In genomic region chr5:21315376-21315775, GRCh38 we compare ENCODE assay signal across 7 cellular contexts.
A peak's percentile ranks its signal among the peaks of the same experiment; 100 is the strongest.
DNase-seq lines count a peak whose midpoint lies in the region; FAIRE-seq and TF ChIP-seq lines count a peak whose summit lies in the region.
"Not testable (repeated sequence)": the region's sequence is repeated elsewhere in the genome, so short reads cannot be mapped to it uniquely, and the experiment has no call there.

No MANE protein-coding gene starts in this region.

- not testable (repeated sequence) for TF ChIP-seq CTCF in astrocyte (IDR thresholded peaks at IDR 0.05; ENCODE audit: insufficient read depth, low read depth, low read length)

- not testable (repeated sequence) for H3K79me2 ChIP-seq in astrocyte (ENCODE audit: insufficient read depth, low read length)

- not testable (repeated sequence) for H4K20me1 ChIP-seq in astrocyte (ENCODE audit: insufficient read depth, low read length)

- H3K36me3 Mint-ChIP-seq in astrocyte (ENCODE audit: low read depth, unreplicated experiment), result not testable (repeated sequence)

- H3K4me1 Mint-ChIP-seq in astrocyte (ENCODE audit: low read depth, unreplicated experiment), result not testable (repeated sequence)

- not testable (repeated sequence) for H3K4me3 Mint-ChIP-seq in astrocyte (ENCODE audit: unreplicated experiment)

- H3K9me3 ChIP-seq in astrocyte (ENCODE audit: insufficient read depth, low read depth, low read length), result not testable (repeated sequence)

- DNase-seq in A172 (ENCODE audit: low spot score), result peak; percentile 35
- peak; percentile 4 for DNase-seq in RPMI7951 (ENCODE audit: low read depth)
- DNase-seq in astrocyte (ENCODE audit: low read depth), result peak; percentile 77
- DNase-seq in astrocyte of the hippocampus (ENCODE audit: low read depth, low spot score), result peak; percentile 5
- peak; percentile 70 for DNase-seq in foreskin melanocyte
- DNase-seq in iris pigment epithelial cell (ENCODE audit: low read depth), result peak; percentile 3
- peak; percentile 72 for DNase-seq in renal cortical epithelial cell (ENCODE audit: low read depth)

- H3K27ac ChIP-seq in astrocyte (ENCODE audit: low read depth, low read length), result not testable (repeated sequence)

- H3K27me3 ChIP-seq in astrocyte (ENCODE audit: insufficient read depth, low read length), result not testable (repeated sequence)

- H3K9me3 Mint-ChIP-seq in astrocyte (ENCODE audit: unreplicated experiment), result not testable (repeated sequence)

- not testable (repeated sequence) for H3K4me3 ChIP-seq in astrocyte (ENCODE audit: insufficient read depth, low read depth, low read length)

- not testable (repeated sequence) for H3K4me2 ChIP-seq in astrocyte (ENCODE audit: low read length)

- H3K4me1 ChIP-seq in astrocyte (ENCODE audit: insufficient read depth, low read length), result not testable (repeated sequence)

- not testable (repeated sequence) for H3K27ac Mint-ChIP-seq in astrocyte (ENCODE audit: unreplicated experiment)

- not testable (repeated sequence) for FAIRE-seq in astrocyte (lab: Jason Lieb, UNC)

- not testable (repeated sequence) for H2AFZ ChIP-seq in astrocyte (ENCODE audit: low read depth, low read length)

- not testable (repeated sequence) for H3K9ac ChIP-seq in astrocyte (ENCODE audit: low read length)

- not testable (repeated sequence) for H3K36me3 ChIP-seq in astrocyte (ENCODE audit: insufficient read depth, low read length)

- H3K27me3 Mint-ChIP-seq in astrocyte (ENCODE audit: low read depth, unreplicated experiment), result not testable (repeated sequence)

Comparison
In these comparisons a context has a peak if more than half of its experiments do, and no peak if none do; other contexts are left out.
1. DNase-seq: peak in every context shown above with its lines; median percentile 77 in astrocyte; 72 in renal cortical epithelial cell; 70 in foreskin melanocyte; 35 in A172; 5 in astrocyte of the hippocampus; 4 in RPMI7951; 3 in iris pigment epithelial cell.